Comparison of ENCODE assay signal across 15 cellular contexts in genomic region chr7:44347546-44348114, GRCh38. TPM values are rescaled to one million over a fixed set of nuclear protein-coding genes. Genes with fewer than 3 reads are reported as not detected.
DNase-seq lines count a peak whose midpoint lies in the region; ATAC-seq lines count a peak whose summit lies in the region.
"Had no signal": no experiment of that assay in that cellular context is flagged by ENCODE, and none has a peak within 500 bp of the region (broad histone marks: within the 10 kb centered on the region; RNA-seq: fewer than 3 reads in every experiment).

No MANE protein-coding gene starts in this region.

- peaks cover 2% of the 10 kb centered on the region for H3K36me3 Mint-ChIP-seq in activated naive CD8-positive, alpha-beta T cell treated with anti-CD3 and anti-CD28 coated beads, Interleukin-2, amount 50 U/mL, for 24 hours (ENCODE audit: low read depth)

- peaks cover 20% of the 10 kb centered on the region for H3K27me3 Mint-ChIP-seq in activated naive CD8-positive, alpha-beta T cell treated with anti-CD3 and anti-CD28 coated beads, Interleukin-2, amount 50 U/mL, for 24 hours

- no peak overlapping the region for H3K27ac Mint-ChIP-seq in activated naive CD8-positive, alpha-beta T cell treated with anti-CD3 and anti-CD28 coated beads, Interleukin-2, amount 50 U/mL, for 24 hours
- H3K27ac Mint-ChIP-seq: CD4-positive, alpha-beta memory T cell; H9 had no signal

- DNase-seq in Right ventricle myocardium superior (peak; percentile 68), cardiac septum (ENCODE audit: low spot score) (no peak), left cardiac atrium (peak; percentile 48), myocyte (ENCODE audit: low read depth) (peak; percentile 34), inferior parietal cortex (ENCODE audit: extremely low spot score) (no peak), retina (no peak)
- no peak for DNase-seq in activated naive CD8-positive, alpha-beta T cell treated with anti-CD3 and anti-CD28 coated beads, Interleukin-2, amount 50 U/mL, for 24 hours
- DNase-seq: AML-193; CD4-positive, alpha-beta memory T cell; NCI-H1436; NCI-H2081 treated with DMSO at 0.1 percent for 48 hours; NCI-H2171; NCI-H524 treated with DMSO at 0.1 percent for 48 hours; OCI-M1 had no signal

- H3K9me3 Mint-ChIP-seq in activated naive CD8-positive, alpha-beta T cell treated with anti-CD3 and anti-CD28 coated beads, Interleukin-2, amount 50 U/mL, for 24 hours: peaks cover 6% of the 10 kb centered on the region

- H3K4me1 Mint-ChIP-seq in activated naive CD8-positive, alpha-beta T cell treated with anti-CD3 and anti-CD28 coated beads, Interleukin-2, amount 50 U/mL, for 24 hours: no peaks in the 10 kb centered on the region
- H3K4me1 Mint-ChIP-seq: CD4-positive, alpha-beta memory T cell had no signal

- intact Hi-C loops in Right ventricle myocardium superior (cut with DNase I) (no loop called here), cardiac septum (cut with DNase I) (no loop called here), left cardiac atrium (cut with DNase I) (no loop called here)

- ATAC-seq in Right ventricle myocardium superior (ENCODE audit: poor library complexity) (peak; percentile 91), left cardiac atrium (peak; percentile 70 to 74)
- no peak for ATAC-seq in activated naive CD8-positive, alpha-beta T cell treated with anti-CD3 and anti-CD28 coated beads, Interleukin-2, amount 50 U/mL, for 24 hours

- no peak overlapping the region for H3K4me3 Mint-ChIP-seq in activated naive CD8-positive, alpha-beta T cell treated with anti-CD3 and anti-CD28 coated beads, Interleukin-2, amount 50 U/mL, for 24 hours
- H3K4me3 Mint-ChIP-seq: CD4-positive, alpha-beta memory T cell; H9 had no signal

RNA-seq across cellular contexts. Expression of gene CAMK2B, which starts 22.2 kb away (rescaled TPM):
- total RNA-seq in Right ventricle myocardium superior (87.2 TPM), cardiac septum (149 TPM), left cardiac atrium (10 to 100 TPM; 75.8 to 98.7 TPM), myocyte (31.8 and 34.0 TPM in 2 replicates)
- polyA plus RNA-seq in myocyte (2012): 5.9 TPM
- total RNA-seq: CD4-positive, alpha-beta memory T cell had no signal
- polyA plus RNA-seq: CD4-positive, alpha-beta memory T cell had no signal

Comparison
In these comparisons a context has a peak if more than half of its experiments do, and no peak if none do; other contexts are left out.
1. DNase-seq: peak in Right ventricle myocardium superior (single experiment), left cardiac atrium (single experiment) and myocyte (single experiment); none in cardiac septum (single experiment), inferior parietal cortex (single experiment), retina (single experiment) and activated naive CD8-positive, alpha-beta T cell treated with anti-CD3 and anti-CD28 coated beads, Interleukin-2, amount 50 U/mL, for 24 hours (single experiment).